36 cellular contexts compared by ENCODE assay signal in the genomic region with DNA sequence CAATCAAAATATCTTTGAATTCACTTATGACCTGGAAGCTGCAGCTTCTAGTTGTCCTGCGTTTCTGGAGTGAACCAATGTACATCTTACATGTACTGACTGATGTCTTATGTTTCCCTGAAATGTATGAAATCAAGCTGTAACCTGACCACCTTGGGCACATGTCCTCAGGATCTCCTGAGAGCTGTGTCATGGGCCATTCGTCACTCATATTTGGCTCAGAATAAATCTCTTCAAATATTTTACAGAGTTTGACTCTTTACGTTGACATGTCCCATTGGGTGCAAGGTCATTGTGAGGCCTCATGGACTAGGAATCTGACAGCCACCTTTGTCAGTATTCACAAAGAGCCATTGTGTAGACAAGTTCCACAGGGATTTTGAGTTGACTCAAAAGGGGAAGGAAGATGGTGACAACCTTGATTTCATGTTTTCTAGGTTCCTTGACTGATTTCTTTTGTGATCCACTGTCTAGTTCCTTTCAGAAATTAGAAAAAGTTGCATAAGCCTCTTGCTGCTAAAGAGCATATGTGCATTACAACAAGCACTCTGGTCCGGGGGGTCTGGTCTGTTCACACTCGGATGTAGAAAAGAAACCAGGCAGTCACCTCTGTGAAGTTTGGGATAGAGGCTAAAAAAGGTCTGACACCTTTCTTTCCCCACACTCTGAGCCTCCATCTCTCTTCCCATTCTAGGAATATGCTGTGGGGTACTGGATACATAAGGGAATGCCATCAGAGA. TPM values are rescaled to one million over a fixed set of nuclear protein-coding genes. Genes with fewer than 3 reads are reported as not detected.
"Had no signal": no experiment of that assay in that cellular context is flagged by ENCODE, and none has a peak within 500 bp of the region (broad histone marks: within the 10 kb centered on the region; RNA-seq: fewer than 3 reads in every experiment).

No MANE protein-coding gene starts in this region.

- H3K27ac ChIP-seq: colonic mucosa, esophagus muscularis mucosa, foreskin keratinocyte, gastroesophageal sphincter, heart left ventricle, hepatocyte, left lung, pancreas, prostate gland, suprapubic skin, transverse colon had no signal

- H3K27me3 ChIP-seq: colonic mucosa, foreskin keratinocyte, heart left ventricle, hepatocyte, left lung, pancreas, suprapubic skin, transverse colon had no signal

- ATAC-seq: foreskin keratinocyte; gastroesophageal sphincter; heart left ventricle; left lung; natural killer cell; pancreas; sciatic nerve; stimulated activated naive CD8-positive, alpha-beta T cell treated with anti-CD3 and anti-CD28 coated beads, Interleukin-15, amount 100 ng/mL, for 72 hours had no signal

- H3K4me3 ChIP-seq: colonic mucosa, esophagus muscularis mucosa, gastroesophageal sphincter, heart left ventricle, hepatocyte, left lung, pancreas, prostate gland, smooth muscle cell, suprapubic skin, transverse colon had no signal

- H3K36me3 ChIP-seq: colonic mucosa, esophagus muscularis mucosa, gastroesophageal sphincter, heart left ventricle, left lung, pancreas, prostate gland, suprapubic skin, transverse colon had no signal

- H3K27me3 Mint-ChIP-seq: stimulated activated naive CD8-positive, alpha-beta T cell treated with anti-CD3 and anti-CD28 coated beads, Interleukin-15, amount 100 ng/mL, for 72 hours had no signal

- DNase-seq: central memory CD4-positive, alpha-beta T cell; colonic mucosa; effector CD8-positive, alpha-beta T cell; heart left ventricle; kidney; left lung; mesendoderm; natural killer cell; occipital lobe; pancreas; stimulated activated CD4-positive, alpha-beta T cell treated with anti-CD3 and anti-CD28 coated beads, Interleukin-12 subunit alpha, Interleukin-12 subunit beta, amount 100 ng/mL, for 4 hours; stimulated activated CD4-positive, alpha-beta T cell treated with anti-CD3 and anti-CD28 coated beads, Interleukin-1b, Interleukin-23, amount 100 ng/mL, for 48 hours; stimulated activated CD4-positive, alpha-beta T cell treated with anti-CD3 and anti-CD28 coated beads, Interleukin-4, amount 100 ng/mL, for 1 hour; stimulated activated CD8-positive, alpha-beta memory T cell treated with anti-CD3 and anti-CD28 coated beads, Interleukin-4, amount 100 ng/mL, for 48 hours; stimulated activated naive CD4-positive, alpha-beta T cell; stimulated activated naive CD8-positive, alpha-beta T cell treated with anti-CD3 and anti-CD28 coated beads, Interleukin-15, amount 100 ng/mL, for 72 hours; transverse colon had no signal

- FAIRE-seq: endothelial cell of umbilical vein, kidney, pancreas had no signal

- H3K4me1 Mint-ChIP-seq: stimulated activated naive CD8-positive, alpha-beta T cell treated with anti-CD3 and anti-CD28 coated beads, Interleukin-15, amount 100 ng/mL, for 72 hours had no signal

- H3K9me3 ChIP-seq: colonic mucosa, esophagus muscularis mucosa, gastroesophageal sphincter, heart left ventricle, left lung, pancreas, prostate gland, suprapubic skin, transverse colon had no signal

- H3K79me2 ChIP-seq: hepatocyte had no signal

- H3K4me3 Mint-ChIP-seq: dendritic cell treated with granulocyte-macrophage colony-stimulating factor and Interleukin-4, amounts not matched to agents 40 ng/mL and 50 ng/mL, for 4 days; natural killer cell; stimulated activated naive CD8-positive, alpha-beta T cell treated with anti-CD3 and anti-CD28 coated beads, Interleukin-15, amount 100 ng/mL, for 72 hours had no signal

- H3K27ac Mint-ChIP-seq: dendritic cell treated with granulocyte-macrophage colony-stimulating factor and Interleukin-4, amounts not matched to agents 40 ng/mL and 50 ng/mL, for 4 days; natural killer cell; stimulated activated naive CD8-positive, alpha-beta T cell treated with anti-CD3 and anti-CD28 coated beads, Interleukin-15, amount 100 ng/mL, for 72 hours had no signal

- H3K4me1 ChIP-seq: colonic mucosa, esophagus muscularis mucosa, gastroesophageal sphincter, left lung, pancreas, prostate gland, transverse colon had no signal

- H2AFZ ChIP-seq: hepatocyte had no signal

- H3K4me2 ChIP-seq: hepatocyte, smooth muscle cell had no signal

- H3K9me3 Mint-ChIP-seq: dendritic cell treated with granulocyte-macrophage colony-stimulating factor and Interleukin-4, amounts not matched to agents 40 ng/mL and 50 ng/mL, for 4 days; natural killer cell; stimulated activated naive CD8-positive, alpha-beta T cell treated with anti-CD3 and anti-CD28 coated beads, Interleukin-15, amount 100 ng/mL, for 72 hours had no signal

RNA-seq across cellular contexts. Expression of gene CHI3L2, which starts 10.7 kb away (rescaled TPM):
- total RNA-seq: chondrocyte, endothelial cell of umbilical vein, epithelial cell of proximal tubule, lung microvascular endothelial cell had no signal
- polyA plus RNA-seq: endothelial cell of umbilical vein, neural cell had no signal

RNA-seq across cellular contexts. Expression of gene DENND2D, which starts 37.8 kb away (rescaled TPM):
- polyA plus RNA-seq: neural cell had no signal

RNA-seq across cellular contexts. Expression of gene CHIA, which starts 52.4 kb away (rescaled TPM):
- total RNA-seq: chondrocyte, colonic mucosa, endothelial cell of umbilical vein, epithelial cell of proximal tubule, esophagus muscularis mucosa, fibroblast of lung, foreskin keratinocyte, gastroesophageal sphincter, hepatocyte, kidney, lower leg skin, lung microvascular endothelial cell, myocyte, natural killer cell, occipital lobe, pancreas, prostate gland, renal cortical epithelial cell, sciatic nerve, smooth muscle cell, suprapubic skin, transverse colon, urinary bladder had no signal
- polyA plus RNA-seq: endothelial cell of umbilical vein, fibroblast of lung, foreskin keratinocyte, hepatocyte, neural cell, smooth muscle cell, urinary bladder had no signal
